In genomic region chr11:75518204-75518549, GRCh38 we compare ENCODE assay signal across 22 cellular contexts.
"Had no signal": no experiment of that assay in that cellular context is flagged by ENCODE, and none has a peak within 500 bp of the region (broad histone marks: within the 10 kb centered on the region; RNA-seq: fewer than 3 reads in every experiment).

No MANE protein-coding gene starts in this region.

- H3K9ac ChIP-seq: parathyroid adenoma had no signal

- H3K79me2 ChIP-seq: parathyroid adenoma had no signal

- H3K9me3 Mint-ChIP-seq: activated CD4-positive, alpha-beta T cell treated with anti-CD3 and anti-CD28 coated beads, Interleukin-2, amount 10 ng/mL, durations not matched to agents 24 days and 14 days; naive thymus-derived CD8-positive, alpha-beta T cell; stimulated activated effector memory CD8-positive, alpha-beta T cell treated with anti-CD3 and anti-CD28 coated beads, Interleukin-12 subunit alpha, Interleukin-12 subunit beta, amount 100 ng/mL, for 72 hours had no signal

- H3K4me3 ChIP-seq: esophagus squamous epithelium, heart right ventricle, sigmoid colon, thoracic aorta, upper lobe of left lung had no signal

- H3K27ac ChIP-seq: brain microvascular endothelial cell, esophagus squamous epithelium, neutrophil, parathyroid adenoma, sigmoid colon, thoracic aorta, upper lobe of left lung had no signal

- H3K27me3 Mint-ChIP-seq: activated CD4-positive, alpha-beta T cell treated with anti-CD3 and anti-CD28 coated beads, Interleukin-2, amount 10 ng/mL, durations not matched to agents 24 days and 14 days; naive thymus-derived CD8-positive, alpha-beta T cell had no signal

- H3K36me3 Mint-ChIP-seq: naive thymus-derived CD8-positive, alpha-beta T cell; stimulated activated effector memory CD8-positive, alpha-beta T cell treated with anti-CD3 and anti-CD28 coated beads, Interleukin-12 subunit alpha, Interleukin-12 subunit beta, amount 100 ng/mL, for 72 hours had no signal

- ATAC-seq: heart right ventricle; naive thymus-derived CD8-positive, alpha-beta T cell; stimulated activated effector memory CD8-positive, alpha-beta T cell treated with anti-CD3 and anti-CD28 coated beads, Interleukin-12 subunit alpha, Interleukin-12 subunit beta, amount 100 ng/mL, for 72 hours had no signal

- H3K4me1 ChIP-seq: parathyroid adenoma, sigmoid colon, upper lobe of left lung had no signal

- H3K27ac Mint-ChIP-seq: activated CD4-positive, alpha-beta T cell treated with anti-CD3 and anti-CD28 coated beads, Interleukin-2, amount 10 ng/mL, durations not matched to agents 24 days and 14 days had no signal

- DNase-seq: activated CD4-positive, alpha-beta T cell treated with anti-CD3 and anti-CD28 coated beads, Interleukin-2, amount 10 ng/mL, durations not matched to agents 24 days and 14 days; activated CD8-positive, alpha-beta memory T cell treated with anti-CD3 and anti-CD28 coated beads, Interleukin-2, amount 50 U/mL, for 4 hours; activated effector memory CD4-positive, alpha-beta T cell treated with anti-CD3 and anti-CD28 coated beads, Interleukin-2, amount 50 U/mL, for 16 hours; activated naive CD4-positive, alpha-beta T cell treated with anti-CD3 and anti-CD28 coated beads, Interleukin-2, amount 50 U/mL, for 16 hours; activated T-cell treated with anti-CD3 and anti-CD28 coated beads, Interleukin-2, amount 50 U/mL, for 48 hours; aorta; brain microvascular endothelial cell; cerebellar nuclear complex; cortex of kidney; effector CD8-positive, alpha-beta T cell; esophagus squamous epithelium; heart right ventricle; mesenchymal stem cell; naive thymus-derived CD8-positive, alpha-beta T cell; sigmoid colon; stimulated activated CD4-positive, alpha-beta T cell treated with anti-CD3 and anti-CD28 coated beads, Interleukin-4, amount 100 ng/mL, for 24 hours; upper lobe of left lung had no signal

- H3K27me3 ChIP-seq: brain microvascular endothelial cell, heart right ventricle, sigmoid colon, upper lobe of left lung had no signal

- H3K36me3 ChIP-seq: brain microvascular endothelial cell, esophagus squamous epithelium, heart right ventricle, neutrophil, sigmoid colon, thoracic aorta, upper lobe of left lung had no signal

- H3K9me3 ChIP-seq: esophagus squamous epithelium, neutrophil, sigmoid colon, thoracic aorta, upper lobe of left lung had no signal

- H2AFZ ChIP-seq: parathyroid adenoma had no signal

- H3K4me3 Mint-ChIP-seq: activated CD4-positive, alpha-beta T cell treated with anti-CD3 and anti-CD28 coated beads, Interleukin-2, amount 10 ng/mL, durations not matched to agents 24 days and 14 days; naive thymus-derived CD8-positive, alpha-beta T cell had no signal

- FAIRE-seq: endothelial cell of umbilical vein had no signal
